ENCODE assay signal across 18 cellular contexts in the genomic region with DNA sequence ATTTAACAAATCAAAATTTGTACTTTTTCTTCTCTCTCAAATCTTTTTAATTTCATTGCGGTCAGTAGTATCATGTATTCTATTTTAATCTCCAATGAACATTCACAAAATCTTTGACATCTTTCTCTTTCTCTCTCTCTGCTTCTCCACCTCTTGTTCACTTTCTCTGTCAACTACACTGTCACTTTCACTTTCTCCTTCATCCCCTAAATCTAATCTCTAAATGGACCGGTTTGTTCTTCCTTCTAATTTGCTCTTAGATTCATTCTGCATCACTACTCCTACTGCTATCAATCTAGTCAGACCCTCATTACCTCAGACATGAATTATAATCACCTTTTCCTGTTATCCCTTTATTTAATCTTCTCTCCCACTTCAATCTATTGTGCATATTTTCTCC. TPM values are rescaled to one million over a fixed set of nuclear protein-coding genes. Genes with fewer than 3 reads are reported as not detected.
DNase-seq lines count a peak whose midpoint lies in the region; ATAC-seq, FAIRE-seq and TF ChIP-seq lines count a peak whose summit lies in the region.
"Had no signal": no experiment of that assay in that cellular context is flagged by ENCODE, and none has a peak within 500 bp of the region (broad histone marks: within the 10 kb centered on the region; RNA-seq: fewer than 3 reads in every experiment).

No MANE protein-coding gene starts in this region.

- whole genome bisulfite sequencing in A549 (ENCODE audit: missing lambda C conversion rate): 65% methylated on average over 2 of the region's 2 CpGs

- no peak for FAIRE-seq in A549 (lab: Jason Lieb, UNC)
- FAIRE-seq: TTC549 had no signal

- TF ChIP-seq RAD21 in A549 (conservative IDR thresholded peaks at IDR 0.05 in 1 of 2, IDR thresholded peaks at IDR 0.05 in 1 of 2): no peak

- H3K9me3 Mint-ChIP-seq in activated naive CD8-positive, alpha-beta T cell (ENCODE audit: low read depth): no peaks in the 10 kb centered on the region

- H3K27ac ChIP-seq in A549: no peak overlapping the region
- H3K27ac ChIP-seq in ascending aorta: no peak overlapping the region
- H3K27ac ChIP-seq: stomach had no signal

- TF ChIP-seq EP300 in A549 (IDR thresholded peaks at IDR 0.05): no peak

- H3K27me3 Mint-ChIP-seq in activated naive CD8-positive, alpha-beta T cell: no peaks in the 10 kb centered on the region

- ATAC-seq in A549 (no peak), HG02884 (IDR thresholded peaks at IDR 0.05; ENCODE audit: unreplicated experiment) (peak; percentile 50), GM18505 (IDR thresholded peaks at IDR 0.05; ENCODE audit: unreplicated experiment) (no peak)

- peaks cover 10% of the 10 kb centered on the region for H3K4me1 Mint-ChIP-seq in activated naive CD8-positive, alpha-beta T cell (ENCODE audit: low read depth)

- in situ Hi-C loops in GM13977 (cut with MboI; ENCODE audit: low pct_unique_long_range_greater_than_20kb, low sequenced_read_pairs, unreplicated experiment): no loop called here

- CTCF ChIA-PET in A549 (lab: Yijun Ruan, JAX): no interaction called here

- H3K4me3 Mint-ChIP-seq in activated naive CD8-positive, alpha-beta T cell: peak overlapping the region; percentile 24

- H3K9me3 ChIP-seq in A549: no peaks in the 10 kb centered on the region
- no peaks in the 10 kb centered on the region for H3K9me3 ChIP-seq in ascending aorta
- H3K9me3 ChIP-seq: stomach had no signal

- intact Hi-C loops in ascending aorta (cut with DNase I): no loop called here

- H3K36me3 Mint-ChIP-seq in activated naive CD8-positive, alpha-beta T cell: no peaks in the 10 kb centered on the region

- no peak overlapping the region for H3K4me3 ChIP-seq in A549
- no peak overlapping the region for H3K4me3 ChIP-seq in ascending aorta
- H3K4me3 ChIP-seq: stomach had no signal

- TF ChIP-seq POLR2A in A549 (IDR thresholded peaks at IDR 0.05; ENCODE audit: low read length): no peak
- no peak for TF ChIP-seq POLR2A in GM18505 (IDR thresholded peaks at IDR 0.05; ENCODE audit: borderline replicate concordance, extremely low read depth, insufficient read depth, insufficient read length)

- H3K36me3 ChIP-seq in ascending aorta: no peaks in the 10 kb centered on the region
- H3K36me3 ChIP-seq: stomach had no signal

- peak overlapping the region; percentile 4 for H3K27ac Mint-ChIP-seq in activated naive CD8-positive, alpha-beta T cell

- no peak for DNase-seq in A549 (ENCODE audit: low read depth in 1 of 2, low spot score in 1 of 2)
- DNase-seq in GM13977 (ENCODE audit: low spot score): peak; percentile 16
- DNase-seq in NCI-H2171 treated with DMSO at 0.1 percent for 48 hours (lab: John Stamatoyannopoulos, UW): no peak
- no peak for DNase-seq in T-helper 2 cell
- no peak for DNase-seq in ascending aorta (ENCODE audit: low spot score in 2 of 2)
- DNase-seq: activated CD8-positive, alpha-beta memory T cell treated with anti-CD3 and anti-CD28 coated beads, Interleukin-2, amount 50 U/mL, for 4 hours; amygdala; dermis blood vessel endothelial cell; NCI-H1417; NCI-H510A; Right ventricle myocardium superior; stimulated activated CD4-positive, alpha-beta T cell treated with anti-CD3 and anti-CD28 coated beads, Interleukin-4, amount 100 ng/mL, for 1 hour; stomach had no signal

- H3K4me1 ChIP-seq in A549: 0 out of 3 replicates have a peak, but pooled peaks cover 4% of the 10 kb centered on the region
- no peaks in the 10 kb centered on the region for H3K4me1 ChIP-seq in ascending aorta
- H3K4me1 ChIP-seq: stomach had no signal

- POLR2A ChIA-PET in A549 (lab: Yijun Ruan, JAX): no interaction called here

- H3K4me2 ChIP-seq in A549: peak overlapping the region; percentile 2; the same call in 1 of the 3 replicates

- TF ChIP-seq CTCF in A549 (IDR thresholded peaks at IDR 0.05): no peak
- TF ChIP-seq CTCF in GM13977 (IDR thresholded peaks at IDR 0.05; ENCODE audit: extremely low read depth, insufficient read depth, missing control alignments): no peak
- no peak for TF ChIP-seq CTCF in ascending aorta (IDR thresholded peaks at IDR 0.05)

- H3K27me3 ChIP-seq in ascending aorta: no peaks in the 10 kb centered on the region
- H3K27me3 ChIP-seq: stomach had no signal

TF ChIP-seq in A549, 52 proteins besides CTCF, POLR2A, EP300 and RAD21:
- TF ChIP-seq CHD2 (IDR thresholded peaks at IDR 0.05; ENCODE audit: low read length, partially characterized antibody) (no peak), POLR2AphosphoS2 (conservative IDR thresholded peaks at IDR 0.05; ENCODE audit: low read length) (no peak), FOSB (CRISPR knock-in tag; IDR thresholded peaks at IDR 0.05) (no peak), ZSCAN20 (CRISPR knock-in tag; IDR thresholded peaks at IDR 0.05) (no peak), ZFP36 (IDR thresholded peaks at IDR 0.05; ENCODE audit: borderline replicate concordance, partially characterized antibody) (no peak), SREBF2 (IDR thresholded peaks at IDR 0.05) (no peak), JUN (IDR thresholded peaks at IDR 0.05) (no peak), RCOR1 (IDR thresholded peaks at IDR 0.05; ENCODE audit: low read depth, low read length) (no peak), FOXS1 (CRISPR knock-in tag; IDR thresholded peaks at IDR 0.05) (no peak), ESRRA (IDR thresholded peaks at IDR 0.05; ENCODE audit: borderline replicate concordance, low read length) (no peak), HOXB5 (CRISPR knock-in tag; IDR thresholded peaks at IDR 0.05) (no peak)
- TF ChIP-seq, protein P1, sequence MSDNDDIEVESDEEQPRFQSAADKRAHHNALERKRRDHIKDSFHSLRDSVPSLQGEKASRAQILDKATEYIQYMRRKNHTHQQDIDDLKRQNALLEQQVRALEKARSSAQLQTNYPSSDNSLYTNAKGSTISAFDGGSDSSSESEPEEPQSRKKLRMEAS (IDR thresholded peaks at IDR 0.05): no peak
- TF ChIP-seq, protein P2, sequence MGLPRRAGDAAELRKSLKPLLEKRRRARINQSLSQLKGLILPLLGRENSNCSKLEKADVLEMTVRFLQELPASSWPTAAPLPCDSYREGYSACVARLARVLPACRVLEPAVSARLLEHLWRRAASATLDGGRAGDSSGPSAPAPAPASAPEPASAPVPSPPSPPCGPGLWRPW (IDR thresholded peaks at IDR 0.05): no peak
- TF ChIP-seq, protein P3, sequence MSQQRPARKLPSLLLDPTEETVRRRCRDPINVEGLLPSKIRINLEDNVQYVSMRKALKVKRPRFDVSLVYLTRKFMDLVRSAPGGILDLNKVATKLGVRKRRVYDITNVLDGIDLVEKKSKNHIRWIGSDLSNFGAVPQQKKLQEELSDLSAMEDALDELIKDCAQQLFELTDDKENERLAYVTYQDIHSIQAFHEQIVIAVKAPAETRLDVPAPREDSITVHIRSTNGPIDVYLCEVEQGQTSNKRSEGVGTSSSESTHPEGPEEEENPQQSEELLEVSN (IDR thresholded peaks at IDR 0.05; ENCODE audit: borderline replicate concordance, low read depth): no peak
- TF ChIP-seq, protein P4, sequence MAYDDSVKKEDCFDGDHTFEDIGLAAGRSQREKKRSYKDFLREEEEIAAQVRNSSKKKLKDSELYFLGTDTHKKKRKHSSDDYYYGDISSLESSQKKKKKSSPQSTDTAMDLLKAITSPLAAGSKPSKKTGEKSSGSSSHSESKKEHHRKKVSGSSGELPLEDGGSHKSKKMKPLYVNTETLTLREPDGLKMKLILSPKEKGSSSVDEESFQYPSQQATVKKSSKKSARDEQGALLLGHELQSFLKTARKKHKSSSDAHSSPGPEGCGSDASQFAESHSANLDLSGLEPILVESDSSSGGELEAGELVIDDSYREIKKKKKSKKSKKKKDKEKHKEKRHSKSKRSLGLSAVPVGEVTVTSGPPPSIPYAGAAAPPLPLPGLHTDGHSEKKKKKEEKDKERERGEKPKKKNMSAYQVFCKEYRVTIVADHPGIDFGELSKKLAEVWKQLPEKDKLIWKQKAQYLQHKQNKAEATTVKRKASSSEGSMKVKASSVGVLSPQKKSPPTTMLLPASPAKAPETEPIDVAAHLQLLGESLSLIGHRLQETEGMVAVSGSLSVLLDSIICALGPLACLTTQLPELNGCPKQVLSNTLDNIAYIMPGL (CRISPR knock-in tag; IDR thresholded peaks at IDR 0.05; ENCODE audit: borderline replicate concordance): no peak
- TF ChIP-seq, protein P5, sequence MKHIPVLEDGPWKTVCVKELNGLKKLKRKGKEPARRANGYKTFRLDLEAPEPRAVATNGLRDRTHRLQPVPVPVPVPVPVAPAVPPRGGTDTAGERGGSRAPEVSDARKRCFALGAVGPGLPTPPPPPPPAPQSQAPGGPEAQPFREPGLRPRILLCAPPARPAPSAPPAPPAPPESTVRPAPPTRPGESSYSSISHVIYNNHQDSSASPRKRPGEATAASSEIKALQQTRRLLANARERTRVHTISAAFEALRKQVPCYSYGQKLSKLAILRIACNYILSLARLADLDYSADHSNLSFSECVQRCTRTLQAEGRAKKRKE (CRISPR knock-in tag; IDR thresholded peaks at IDR 0.05; ENCODE audit: low read depth): no peak
- TF ChIP-seq, protein P6, sequence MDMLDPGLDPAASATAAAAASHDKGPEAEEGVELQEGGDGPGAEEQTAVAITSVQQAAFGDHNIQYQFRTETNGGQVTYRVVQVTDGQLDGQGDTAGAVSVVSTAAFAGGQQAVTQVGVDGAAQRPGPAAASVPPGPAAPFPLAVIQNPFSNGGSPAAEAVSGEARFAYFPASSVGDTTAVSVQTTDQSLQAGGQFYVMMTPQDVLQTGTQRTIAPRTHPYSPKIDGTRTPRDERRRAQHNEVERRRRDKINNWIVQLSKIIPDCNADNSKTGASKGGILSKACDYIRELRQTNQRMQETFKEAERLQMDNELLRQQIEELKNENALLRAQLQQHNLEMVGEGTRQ (IDR thresholded peaks at IDR 0.05): no peak

RNA-seq across cellular contexts. Expression of a gene that starts 18.6 kb away (rescaled TPM):
- 0.03 TPM in 2 replicates for polyA plus RNA-seq in A549 (2011; rRNA removed)
- not detected in 2 replicates for polyA plus RNA-seq in A549 (2012; cell fraction: cytosol; rRNA removed)
- not detected in 2 replicates for polyA plus RNA-seq in A549 (2012; cell fraction: nucleus; rRNA removed)
- polyA plus RNA-seq in A549 (2017; fragmentation: RNase III; extraction: RNeasy Plus Mini Kit Qiagen cat#74134 plus additional on column Dnase treatment): 0.03 TPM in 1 of 3 replicates, not detected in the others
- polyA minus RNA-seq in A549 (2011; rRNA and poly(A)+ RNA removed): not detected in 2 replicates
- not detected for total RNA-seq in ascending aorta
- total RNA-seq: dermis blood vessel endothelial cell, fibroblast of villous mesenchyme, Right ventricle myocardium superior had no signal
- polyA plus RNA-seq: stomach had no signal

RNA-seq across cellular contexts. Expression of a gene that starts 53.8 kb away (rescaled TPM):
- polyA plus RNA-seq in A549 (2011; rRNA removed) (0.83 and 0.85 TPM in 2 replicates), A549 (2017; fragmentation: RNase III; extraction: RNeasy Plus Mini Kit Qiagen cat#74134 plus additional on column Dnase treatment) (0.72 to 1.4 TPM (median 1.3 TPM) in 3 replicates)
- 0.12 and 0.19 TPM in 2 replicates for polyA plus RNA-seq in A549 (2012; cell fraction: cytosol; rRNA removed)
- polyA plus RNA-seq in A549 (2012; cell fraction: nucleus; rRNA removed): 0.04 and 0.07 TPM in 2 replicates
- 0.58 and 0.79 TPM in 2 replicates for polyA minus RNA-seq in A549 (2011; rRNA and poly(A)+ RNA removed)
- total RNA-seq in ascending aorta: 3.0 TPM
